13 cellular contexts compared by ENCODE assay signal in the genomic region with DNA sequence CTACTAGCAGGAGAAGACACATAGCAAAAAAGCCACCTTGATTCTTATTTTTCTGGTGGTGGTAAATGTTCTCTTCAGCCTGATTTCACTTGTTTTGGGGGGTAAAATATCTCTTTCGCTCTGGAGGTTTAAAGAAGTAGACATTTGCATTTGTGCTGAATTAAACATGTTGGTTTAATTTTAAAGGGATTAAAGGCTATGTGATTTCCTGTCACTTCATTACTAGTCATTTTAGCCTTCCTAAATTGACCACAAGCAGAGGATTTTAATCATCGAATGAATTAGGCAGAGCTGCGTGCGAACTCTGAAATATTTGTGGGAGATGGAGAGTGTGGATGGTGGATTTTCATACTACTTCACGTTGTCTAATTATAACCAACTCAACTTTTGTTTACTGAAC.
A peak's percentile ranks its signal among the peaks of the same experiment; 100 is the strongest.
DNase-seq lines count a peak whose midpoint lies in the region; TF ChIP-seq lines count a peak whose summit lies in the region.
"Had no signal": no experiment of that assay in that cellular context is flagged by ENCODE, and none has a peak within 500 bp of the region (broad histone marks: within the 10 kb centered on the region; RNA-seq: fewer than 3 reads in every experiment).

No MANE protein-coding gene starts in this region.

- TF ChIP-seq CTCF in tibial artery (IDR thresholded peaks at IDR 0.05): no peak

- no peak overlapping the region for H3K9ac ChIP-seq in HUES48 (ENCODE audit: low read depth, low read length)

- peak overlapping the region; percentile 62 for H3K27ac Mint-ChIP-seq in activated T-cell treated with anti-CD3 and anti-CD28 coated beads, Interleukin-2, amount 50 U/mL, for 24 hours
- H3K27ac Mint-ChIP-seq in activated naive CD8-positive, alpha-beta T cell: peak overlapping the region; percentile 36

- no peak for DNase-seq in activated T-cell treated with anti-CD3 and anti-CD28 coated beads, Interleukin-2, amount 50 U/mL, for 24 hours
- DNase-seq in activated T-cell treated with anti-CD3 and anti-CD28 coated beads, Interleukin-2, amount 50 U/mL, for 48 hours: no peak
- DNase-seq in pons (ENCODE audit: low spot score) (peak; percentile 53), globus pallidus (ENCODE audit: low spot score) (no peak), NCI-H345 (lab: John Stamatoyannopoulos, UW) (no peak), tibial artery (no peak)
- DNase-seq: brain microvascular endothelial cell, NCI-H1694 treated with DMSO at 0.1 percent for 48 hours, NCI-H526 treated with DMSO at 0.1 percent for 48 hours, upper lobe of right lung had no signal

- intact Hi-C loops in tibial artery (cut with DNase I; ENCODE audit: low total_unique reads): no loop called here

- peak overlapping the region; percentile 13 for H3K27ac ChIP-seq in HUES48 (ENCODE audit: low read depth, low read length)
- no peak overlapping the region for H3K27ac ChIP-seq in tibial artery
- H3K27ac ChIP-seq: brain microvascular endothelial cell, upper lobe of right lung had no signal

- H3K36me3 Mint-ChIP-seq in activated T-cell treated with anti-CD3 and anti-CD28 coated beads, Interleukin-2, amount 50 U/mL, for 24 hours (ENCODE audit: low read depth): peaks cover 5% of the 10 kb centered on the region
- peaks cover 2% of the 10 kb centered on the region for H3K36me3 Mint-ChIP-seq in activated naive CD8-positive, alpha-beta T cell

- peak overlapping the region; percentile 79; the same call in 1 of the 2 replicates for H3K4me3 ChIP-seq in HUES48 (ENCODE audit: low read depth, low read length)
- no peak overlapping the region for H3K4me3 ChIP-seq in tibial artery
- H3K4me3 ChIP-seq: skin epidermis, upper lobe of right lung had no signal

- H3K36me3 ChIP-seq in HUES48 (ENCODE audit: control insufficient read depth, insufficient read depth, low read length) (no peaks in the 10 kb centered on the region), tibial artery (no peaks in the 10 kb centered on the region)
- H3K36me3 ChIP-seq: brain microvascular endothelial cell, upper lobe of right lung had no signal

- no peaks in the 10 kb centered on the region for H3K9me3 ChIP-seq in HUES48 (ENCODE audit: control insufficient read depth, insufficient read depth, low read length)
- no peaks in the 10 kb centered on the region for H3K9me3 ChIP-seq in tibial artery
- H3K9me3 ChIP-seq: upper lobe of right lung had no signal

- peaks cover 21% of the 10 kb centered on the region for H3K27me3 ChIP-seq in HUES48 (ENCODE audit: control insufficient read depth, insufficient read depth, low read length)
- peaks cover 0 to 15% of the 10 kb centered on the region in 2 donors for H3K27me3 ChIP-seq in tibial artery
- H3K27me3 ChIP-seq: brain microvascular endothelial cell had no signal

- H3K27me3 Mint-ChIP-seq in activated T-cell treated with anti-CD3 and anti-CD28 coated beads, Interleukin-2, amount 50 U/mL, for 24 hours: no peaks in the 10 kb centered on the region
- H3K27me3 Mint-ChIP-seq in activated naive CD8-positive, alpha-beta T cell: no peaks in the 10 kb centered on the region

- H3K4me1 Mint-ChIP-seq in activated T-cell treated with anti-CD3 and anti-CD28 coated beads, Interleukin-2, amount 50 U/mL, for 24 hours (ENCODE audit: low read depth): peaks cover 65% of the 10 kb centered on the region
- peaks cover 64% of the 10 kb centered on the region for H3K4me1 Mint-ChIP-seq in activated naive CD8-positive, alpha-beta T cell (ENCODE audit: low read depth)

- H3K4me3 Mint-ChIP-seq in activated T-cell treated with anti-CD3 and anti-CD28 coated beads, Interleukin-2, amount 50 U/mL, for 24 hours: peak overlapping the region; percentile 34
- H3K4me3 Mint-ChIP-seq in activated naive CD8-positive, alpha-beta T cell: peak overlapping the region; percentile 62

- H3K4me1 ChIP-seq in HUES48 (ENCODE audit: control insufficient read depth, insufficient read depth, low read length): peaks cover 42% of the 10 kb centered on the region
- peaks cover 0 to 12% (median 9%) of the 10 kb centered on the region in 4 donors for H3K4me1 ChIP-seq in tibial artery

- H3K9me3 Mint-ChIP-seq in activated T-cell treated with anti-CD3 and anti-CD28 coated beads, Interleukin-2, amount 50 U/mL, for 24 hours: no peaks in the 10 kb centered on the region
- no peaks in the 10 kb centered on the region for H3K9me3 Mint-ChIP-seq in activated naive CD8-positive, alpha-beta T cell (ENCODE audit: low read depth)
